8 cellular contexts compared by ENCODE assay signal in genomic region chr3:25910997-25911396, GRCh38.
A peak's percentile ranks its signal among the peaks of the same experiment; 100 is the strongest.
DNase-seq lines count a peak whose midpoint lies in the region; TF ChIP-seq lines count a peak whose summit lies in the region.

No MANE protein-coding gene starts in this region.

- no peaks in the 10 kb centered on the region for H3K36me3 ChIP-seq in sigmoid colon

- TF ChIP-seq CTCF in GM10266 (IDR thresholded peaks at IDR 0.05; ENCODE audit: control insufficient read depth, insufficient read depth, low read depth, missing control alignments) (peak; percentile 68), sigmoid colon (IDR thresholded peaks at IDR 0.05) (no peak)

- no peaks in the 10 kb centered on the region for H3K4me1 ChIP-seq in sigmoid colon

- DNase-seq in GM10266 (ENCODE audit: extremely low spot score) (peak; percentile 19), activated T-cell treated with anti-CD3 and anti-CD28 coated beads for 24 hours (ENCODE audit: low read depth) (peak; percentile 16), iPS-NIHi11 (ENCODE audit: low spot score) (peak; percentile 49), sigmoid colon (no peak), AG08395 (ENCODE audit: low spot score) (no peak), cerebellar nuclear complex (lab: John Stamatoyannopoulos, UW) (no peak)
- DNase-seq in Jurkat, Clone E6-1 (ENCODE audit: low read depth, low spot score), result peak; percentile 22
- DNase-seq in stimulated activated CD8-positive, alpha-beta memory T cell treated with anti-CD3 and anti-CD28 coated beads, Interleukin-7, amount 100 ng/mL, for 24 hours (ENCODE audit: low read depth), result peak; percentile 18

- no peak for TF ChIP-seq EP300 in sigmoid colon (IDR thresholded peaks at IDR 0.05)

- TF ChIP-seq POLR2A in sigmoid colon (IDR thresholded peaks at IDR 0.05), result no peak

- H3K4me3 ChIP-seq in Jurkat, Clone E6-1 (ENCODE audit: low read length), result no peak overlapping the region
- no peak overlapping the region for H3K4me3 ChIP-seq in sigmoid colon

- H3K9me3 ChIP-seq in sigmoid colon, result no peaks in the 10 kb centered on the region

- H3K27me3 ChIP-seq in sigmoid colon, result no peaks in the 10 kb centered on the region

- no peak overlapping the region for H3K27ac ChIP-seq in sigmoid colon

- intact Hi-C loops in sigmoid colon (cut with DNase I), result no loop called here

- WGBS in sigmoid colon, 2 donors, result 38 to 74% methylated on average over 4 of the region's 4 CpGs

Comparison
In these comparisons a context has a peak if more than half of its experiments do, and no peak if none do; other contexts are left out.
1. DNase-seq: peak in GM10266 (single experiment), Jurkat, Clone E6-1 (single experiment), activated T-cell treated with anti-CD3 and anti-CD28 coated beads for 24 hours (single experiment), iPS-NIHi11 (single experiment) and stimulated activated CD8-positive, alpha-beta memory T cell treated with anti-CD3 and anti-CD28 coated beads, Interleukin-7, amount 100 ng/mL, for 24 hours (single experiment); none in sigmoid colon (single experiment), AG08395 (single experiment) and cerebellar nuclear complex (0 of 2).